In genomic region chr2:231720971-231721640, GRCh38 we compare ENCODE assay signal across 10 cellular contexts. TPM values are rescaled to one million over a fixed set of nuclear protein-coding genes. Genes with fewer than 3 reads are reported as not detected.
A peak's percentile ranks its signal among the peaks of the same experiment; 100 is the strongest.
DNase-seq lines count a peak whose midpoint lies in the region; ATAC-seq and TF ChIP-seq lines count a peak whose summit lies in the region.
"Had no signal": no experiment of that assay in that cellular context is flagged by ENCODE, and none has a peak within 500 bp of the region (broad histone marks: within the 10 kb centered on the region; RNA-seq: fewer than 3 reads in every experiment).

No MANE protein-coding gene starts in this region.

- no peaks in the 10 kb centered on the region for H3K79me2 ChIP-seq in OCI-LY7 (ENCODE audit: insufficient read depth, low read depth, low read length)

- H3K4me2 ChIP-seq in OCI-LY7 (ENCODE audit: low read length): peak overlapping the region; percentile 30

- DNase-seq in GM12864 (ENCODE audit: low read depth): peak; percentile 80
- peak; percentile 62 for DNase-seq in OCI-LY7 (ENCODE audit: low spot score)
- DNase-seq in NCI-H510A treated with DMSO at 0.1 percent for 48 hours (lab: John Stamatoyannopoulos, UW): no peak
- DNase-seq in CD8-positive, alpha-beta T cell: no peak
- no peak for DNase-seq in kidney tubule cell (ENCODE audit: low spot score)
- DNase-seq in DMS 273 treated with DMSO at 0.1 percent for 48 hours (lab: John Stamatoyannopoulos, UW): no peak
- DNase-seq: activated CD4-positive, CD25-positive, alpha-beta regulatory T cell; NCI-H446 had no signal

- no peaks in the 10 kb centered on the region for H3K9me3 ChIP-seq in OCI-LY7 (ENCODE audit: low read length)
- no peaks in the 10 kb centered on the region for H3K9me3 ChIP-seq in CD8-positive, alpha-beta T cell (ENCODE audit: low read length)

- CTCF ChIA-PET in OCI-LY7 (lab: Charles Lee; ENCODE audit: unreplicated experiment): interaction anchor here (0.5 kb wide), 1 partner anchor 146 kb away, joined by 3 read pairs; no protein-coding TSS in a partner anchor
- CTCF ChIA-PET in CD8-positive, alpha-beta T cell (lab: Charles Lee): interaction anchor here (12.1 kb wide), 1 partner anchor 38 kb away, joined by 783 read pairs; no protein-coding TSS in a partner anchor

- no peak overlapping the region for H3K4me3 Mint-ChIP-seq in CD8-positive, alpha-beta T cell

- peaks cover 49% of the 10 kb centered on the region for H3K4me1 ChIP-seq in OCI-LY7 (ENCODE audit: insufficient read depth, low read length, poor library complexity, severe bottlenecking)
- H3K4me1 ChIP-seq in CD8-positive, alpha-beta T cell (ENCODE audit: insufficient read depth, low read length): no peaks in the 10 kb centered on the region

- POLR2A ChIA-PET in OCI-LY7 (lab: Charles Lee): interaction anchor here (0.9 to 1.5 kb wide), 3 partner anchors 10 to 57 kb away, joined by 3 read pairs; partner anchors contain the start of gene PTMA
- POLR2A ChIA-PET in CD8-positive, alpha-beta T cell (lab: Charles Lee): no interaction called here

- H3K27me3 Mint-ChIP-seq in CD8-positive, alpha-beta T cell (ENCODE audit: low read depth): no peaks in the 10 kb centered on the region

- BruUV-seq in OCI-LY7 (replicated peaks; lab: Mats Ljungman, UMichigan): no TSS peak

- H3K9me2 ChIP-seq in OCI-LY7 (ENCODE audit: insufficient read depth, low read length): no peaks in the 10 kb centered on the region

- no peak overlapping the region for H3K27ac Mint-ChIP-seq in CD8-positive, alpha-beta T cell

- no peaks in the 10 kb centered on the region for H3K36me3 ChIP-seq in OCI-LY7 (ENCODE audit: insufficient read depth, low read length)
- H3K36me3 ChIP-seq in CD8-positive, alpha-beta T cell (ENCODE audit: insufficient read depth, low read length): no peaks in the 10 kb centered on the region

- H4K20me1 ChIP-seq in OCI-LY7 (ENCODE audit: insufficient read depth, low read length): no peaks in the 10 kb centered on the region

- no peaks in the 10 kb centered on the region for H3K36me3 Mint-ChIP-seq in CD8-positive, alpha-beta T cell

- no peaks in the 10 kb centered on the region for H3K4me1 Mint-ChIP-seq in CD8-positive, alpha-beta T cell (ENCODE audit: low read depth)

- intact Hi-C loops in OCI-LY7 (cut with micrococcal nuclease; ENCODE audit: unreplicated experiment): no loop called here
- intact Hi-C loops in CD8-positive, alpha-beta T cell (cut with DNase I, micrococcal nuclease): no loop called here

- ATAC-seq in GM19351 (IDR thresholded peaks at IDR 0.05; ENCODE audit: unreplicated experiment) (peak; percentile 85), HG03025 (IDR thresholded peaks at IDR 0.05; ENCODE audit: low FRiP score, unreplicated experiment) (peak; percentile 62)
- no peak for ATAC-seq in CD8-positive, alpha-beta T cell

- H3K9me3 Mint-ChIP-seq in CD8-positive, alpha-beta T cell: no peaks in the 10 kb centered on the region

- peak overlapping the region; percentile 55; the same call in 1 of the 2 replicates for H2AFZ ChIP-seq in OCI-LY7 (ENCODE audit: low read length)

- peak overlapping the region; percentile 4 for H3K27ac ChIP-seq in OCI-LY7 (ENCODE audit: low read depth, low read length, poor library complexity, severe bottlenecking)
- H3K27ac ChIP-seq in CD8-positive, alpha-beta T cell (ENCODE audit: low read depth, low read length): no peak overlapping the region

- TF ChIP-seq CTCF in GM12864 (IDR thresholded peaks at IDR 0.05; ENCODE audit: low read depth, low read length, missing control alignments): peak; percentile 40
- TF ChIP-seq CTCF in OCI-LY7 (conservative IDR thresholded peaks at IDR 0.05; ENCODE audit: low read length): peak; percentile 46; the same call in 1 of the 2 replicates
- no peak for TF ChIP-seq CTCF in CD8-positive, alpha-beta T cell (IDR thresholded peaks at IDR 0.05)

- H3K4me3 ChIP-seq in GM12864 (ENCODE audit: low read depth, low read length) (no peak overlapping the region), OCI-LY7 (ENCODE audit: low read depth, low read length, poor library complexity, severe bottlenecking) (no peak overlapping the region)
- H3K4me3 ChIP-seq in CD8-positive, alpha-beta T cell (ENCODE audit: low read depth, low read length): no peak overlapping the region

- H3K27me3 ChIP-seq in CD8-positive, alpha-beta T cell (ENCODE audit: insufficient read depth, low read length): no peaks in the 10 kb centered on the region

RNA-seq across cellular contexts. Expression of gene PTMA, which starts 12.8 kb away (rescaled TPM):
- total RNA-seq in OCI-LY7 (2014; rRNA removed; shearing (Covaris generic)): 2,780 and 3,271 TPM in 2 replicates
- total RNA-seq in OCI-LY7 (2022): 3,053 and 3,088 TPM in 2 replicates
- 1,000 to 10,000 TPM; 1,661 to 1,675 TPM for total RNA-seq in CD8-positive, alpha-beta T cell

RNA-seq across cellular contexts. Expression of gene PDE6D, which starts 60.0 kb away (rescaled TPM):
- 47.4 and 50.3 TPM in 2 replicates for total RNA-seq in OCI-LY7 (2014; rRNA removed; shearing (Covaris generic))
- 49.0 and 54.6 TPM in 2 replicates for total RNA-seq in OCI-LY7 (2022)
- total RNA-seq in CD8-positive, alpha-beta T cell: 1 to 10 TPM; 4.7 to 5.6 TPM

Comparison
In these comparisons a context has a peak if more than half of its experiments do, and no peak if none do; other contexts are left out.
1. DNase-seq: peak in GM12864 (single experiment) and OCI-LY7 (single experiment); none in NCI-H510A treated with DMSO at 0.1 percent for 48 hours (single experiment), CD8-positive, alpha-beta T cell (0 of 7), kidney tubule cell (single experiment) and DMS 273 treated with DMSO at 0.1 percent for 48 hours (single experiment).
2. RNA of gene PDE6D, which starts 60.0 kb away (total RNA-seq): 47.4 to 54.6 TPM in OCI-LY7; 4.7 to 5.6 TPM in CD8-positive, alpha-beta T cell; every median in the first group is over 4 times any median in the second.